Comparison of ENCODE assay signal across 11 cellular contexts in genomic region chr2:8119782-8120551, GRCh38.
A peak's percentile ranks its signal among the peaks of the same experiment; 100 is the strongest.
DNase-seq lines count a peak whose midpoint lies in the region; ATAC-seq, FAIRE-seq and TF ChIP-seq lines count a peak whose summit lies in the region.
"Had no signal": no experiment of that assay in that cellular context is flagged by ENCODE, and none has a peak within 500 bp of the region (broad histone marks: within the 10 kb centered on the region; RNA-seq: fewer than 3 reads in every experiment).

No MANE protein-coding gene starts in this region.

- SMC1A ChIA-PET in GM12878 (lab: Charles Lee; ENCODE audit: uncharacterized antibody, unreplicated experiment) = interaction anchor here (0.8 to 2.6 kb wide), 8 partner anchors 12 to 327 kb away, joined by 3 to 6 read pairs (median 3); no protein-coding TSS in a partner anchor

- RAD21 ChIA-PET in GM12878 (lab: Charles Lee; ENCODE audit: unreplicated experiment) = interaction anchor here (0.8 to 1.2 kb wide), 3 partner anchors 40 to 158 kb away, joined by 3 to 5 read pairs (median 3); no protein-coding TSS in a partner anchor

- no peak for DNase-seq in activated CD4-positive, CD25-positive, alpha-beta regulatory T cell treated with anti-CD3 and anti-CD28 coated beads, Interleukin-2, amount 50 U/mL, for 72 hours
- DNase-seq in GM12878 (ENCODE audit: low read depth, low spot score) = peak; percentile 4
- peak; percentile 83 for DNase-seq in kidney tubule cell (ENCODE audit: low spot score)
- no peak for DNase-seq in NCI-H1436 treated with DMSO at 0.1 percent for 48 hours (lab: John Stamatoyannopoulos, UW)
- no peak for DNase-seq in NCI-H2227 (lab: John Stamatoyannopoulos, UW; ENCODE audit: unreplicated experiment)
- DNase-seq in GM19240 (ENCODE audit: insufficient read length, low spot score) = no peak
- DNase-seq: activated naive CD8-positive, alpha-beta T cell treated with anti-CD3 and anti-CD28 coated beads, Interleukin-2, amount 50 U/mL, for 24 hours had no signal

- CTCF ChIA-PET in GM12878 (lab: Yijun Ruan, JAX) = interaction anchor here (0.7 kb wide), 1 partner anchor 193 kb away, joined by 3 read pairs; no protein-coding TSS in a partner anchor

- BruUV-seq in GM12878 (replicated peaks; lab: Mats Ljungman, UMichigan) = no TSS peak

- FAIRE-seq in GM12878 (lab: Jason Lieb, UNC) = peak; percentile 68

- no peak for TF ChIP-seq POLR2A in GM12878 (IDR thresholded peaks at IDR 0.05; ENCODE audit: low read depth, low read length)

- H3K79me2 ChIP-seq in GM12878 (ENCODE audit: control insufficient read depth, insufficient read depth, low read length) = no peaks in the 10 kb centered on the region

- no peaks in the 10 kb centered on the region for H4K20me1 ChIP-seq in GM12878 (ENCODE audit: control insufficient read depth, insufficient read depth)

- intact Hi-C loops in GM12878 (cut with micrococcal nuclease; ENCODE audit: unreplicated experiment) = no loop called here

- TF ChIP-seq RAD21 in GM12878 (IDR thresholded peaks at IDR 0.05; ENCODE audit: insufficient read depth, low read depth, low read length) = no peak

- no peak overlapping the region for H3K9ac ChIP-seq in GM12878 (ENCODE audit: control insufficient read depth, insufficient read depth, low read length)

- WGBS in GM12878 (ENCODE audit: insufficient coverage, insufficient replicate concordance, low lambda C conversion rate, missing lambda C conversion rate) = 32% methylated on average over 9 of the region's 9 CpGs

- in situ Hi-C loops in GM12878 (cut with MboI) = no loop called here

- H3K36me3 Mint-ChIP-seq in stimulated activated naive CD8-positive, alpha-beta T cell treated with anti-CD3 and anti-CD28 coated beads, Interleukin-15, Interleukin-2, amounts not matched to agents 100 ng/mL and 50 ng/mL, for 24 hours (ENCODE audit: low read depth) = no peaks in the 10 kb centered on the region

- no peaks in the 10 kb centered on the region for H3K27me3 ChIP-seq in GM12878 (replicated peaks in 1 of 2; ENCODE audit: control insufficient read depth in 2 of 2, insufficient read depth in 2 of 2, low read length in 1 of 2)
- H3K27me3 ChIP-seq: SJSA1 had no signal

- peaks cover 8% of the 10 kb centered on the region for H3K27me3 Mint-ChIP-seq in stimulated activated naive CD8-positive, alpha-beta T cell treated with anti-CD3 and anti-CD28 coated beads, Interleukin-15, Interleukin-2, amounts not matched to agents 100 ng/mL and 50 ng/mL, for 24 hours
- H3K27me3 Mint-ChIP-seq: activated naive CD8-positive, alpha-beta T cell treated with anti-CD3 and anti-CD28 coated beads, Interleukin-2, amount 50 U/mL, for 24 hours had no signal

- no peak overlapping the region for H3K4me2 ChIP-seq in GM12878 (ENCODE audit: control insufficient read depth, insufficient read depth)

- H3K4me3 Mint-ChIP-seq in stimulated activated naive CD8-positive, alpha-beta T cell treated with anti-CD3 and anti-CD28 coated beads, Interleukin-15, Interleukin-2, amounts not matched to agents 100 ng/mL and 50 ng/mL, for 24 hours = no peak overlapping the region
- H3K4me3 Mint-ChIP-seq: activated naive CD8-positive, alpha-beta T cell treated with anti-CD3 and anti-CD28 coated beads, Interleukin-2, amount 50 U/mL, for 24 hours had no signal

- H3K27ac ChIP-seq in GM12878 (ENCODE audit: control insufficient read depth, insufficient read depth) = no peak overlapping the region
- H3K27ac ChIP-seq: SJSA1 had no signal

- H2AFZ ChIP-seq in GM12878 (ENCODE audit: control insufficient read depth, low read depth, low read length) = 0 out of 2 replicates have a peak overlapping the region, but pooled peaks have one; percentile 9

- peaks cover 11% of the 10 kb centered on the region for H3K4me1 ChIP-seq in GM12878 (ENCODE audit: control insufficient read depth, insufficient read depth, low read length)
- H3K4me1 ChIP-seq: SJSA1 had no signal

- TF ChIP-seq EP300 in GM12878 (IDR thresholded peaks at IDR 0.05; ENCODE audit: borderline replicate concordance in 1 of 2, control insufficient read depth in 1 of 2, low read depth in 2 of 2, low read length in 2 of 2) = no peak

- no peak overlapping the region for H3K4me3 ChIP-seq in GM12878
- H3K4me3 ChIP-seq: lung, SJSA1 had no signal

- H3K4me1 Mint-ChIP-seq in stimulated activated naive CD8-positive, alpha-beta T cell treated with anti-CD3 and anti-CD28 coated beads, Interleukin-15, Interleukin-2, amounts not matched to agents 100 ng/mL and 50 ng/mL, for 24 hours (ENCODE audit: low read depth) = peaks cover 12% of the 10 kb centered on the region

- no peaks in the 10 kb centered on the region for H3K9me3 ChIP-seq in GM12878 (replicated peaks; ENCODE audit: control insufficient read depth, insufficient read depth, low read length)
- H3K9me3 ChIP-seq: SJSA1 had no signal

- TF ChIP-seq CTCF in GM12878 (IDR thresholded peaks at IDR 0.05 in 2 of 3, conservative IDR thresholded peaks at IDR 0.05 in 1 of 3; ENCODE audit: control insufficient read depth in 2 of 3, extremely low read depth in 1 of 3, insufficient read depth in 1 of 3, low read depth in 3 of 3, low read length in 3 of 3) = no peak

- peak; percentile 13 to 28 for ATAC-seq in activated CD4-positive, CD25-positive, alpha-beta regulatory T cell treated with anti-CD3 and anti-CD28 coated beads, Interleukin-2, amount 50 U/mL, for 24 hours
- ATAC-seq in GM12878 = peak; percentile 7
- ATAC-seq: activated naive CD8-positive, alpha-beta T cell treated with anti-CD3 and anti-CD28 coated beads, Interleukin-2, amount 50 U/mL, for 24 hours had no signal

- no peaks in the 10 kb centered on the region for H3K9me3 Mint-ChIP-seq in stimulated activated naive CD8-positive, alpha-beta T cell treated with anti-CD3 and anti-CD28 coated beads, Interleukin-15, Interleukin-2, amounts not matched to agents 100 ng/mL and 50 ng/mL, for 24 hours
- H3K9me3 Mint-ChIP-seq: activated naive CD8-positive, alpha-beta T cell treated with anti-CD3 and anti-CD28 coated beads, Interleukin-2, amount 50 U/mL, for 24 hours had no signal

- peak overlapping the region; percentile 52 for H3K27ac Mint-ChIP-seq in stimulated activated naive CD8-positive, alpha-beta T cell treated with anti-CD3 and anti-CD28 coated beads, Interleukin-15, Interleukin-2, amounts not matched to agents 100 ng/mL and 50 ng/mL, for 24 hours
- H3K27ac Mint-ChIP-seq: activated naive CD8-positive, alpha-beta T cell treated with anti-CD3 and anti-CD28 coated beads, Interleukin-2, amount 50 U/mL, for 24 hours had no signal

- POLR2A ChIA-PET in GM12878 (lab: Charles Lee) = no interaction called here

- H3K36me3 ChIP-seq in GM12878 (ENCODE audit: control insufficient read depth in 2 of 2, insufficient read depth in 2 of 2, low read length in 1 of 2) = no peaks in the 10 kb centered on the region
- H3K36me3 ChIP-seq: SJSA1 had no signal

TF ChIP-seq in GM12878, 131 proteins besides CTCF, POLR2A, EP300 and RAD21 (continues in another document):
- TF ChIP-seq JUND (IDR thresholded peaks at IDR 0.05; ENCODE audit: low read depth, low read length) (no peak), MTA2 (IDR thresholded peaks at IDR 0.05; ENCODE audit: low read depth) (peak; percentile 38), CEBPZ (IDR thresholded peaks at IDR 0.05; ENCODE audit: low read depth, low read length) (no peak)

Comparison
In these comparisons a context has a peak if more than half of its experiments do, and no peak if none do; other contexts are left out.
1. DNase-seq: peak in GM12878 (single experiment) and kidney tubule cell (single experiment); none in activated CD4-positive, CD25-positive, alpha-beta regulatory T cell treated with anti-CD3 and anti-CD28 coated beads, Interleukin-2, amount 50 U/mL, for 72 hours (single experiment), NCI-H1436 treated with DMSO at 0.1 percent for 48 hours (single experiment), NCI-H2227 (single experiment) and GM19240 (single experiment).